ENCODE assay signal across 8 cellular contexts in genomic region chr13:109145631-109146030, GRCh38.
DNase-seq lines count a peak whose midpoint lies in the region; ATAC-seq and TF ChIP-seq lines count a peak whose summit lies in the region.

No MANE protein-coding gene starts in this region.

- H3K4me3 ChIP-seq in AG10803 (ENCODE audit: low read length): no peak overlapping the region

- in situ Hi-C loops in GM13977 (cut with MboI; ENCODE audit: low pct_unique_long_range_greater_than_20kb, low sequenced_read_pairs, unreplicated experiment): no loop called here

- peak; percentile 91 for ATAC-seq in HG02642 (IDR thresholded peaks at IDR 0.05; ENCODE audit: poor library complexity, unreplicated experiment)

- peak; percentile 76 for DNase-seq in AG10803 (ENCODE audit: low read depth)
- peak; percentile 59 for DNase-seq in GM13977 (ENCODE audit: low spot score)
- DNase-seq in MV-4-11 (lab: John Stamatoyannopoulos, UW): peak; percentile 57
- peak; percentile 69 for DNase-seq in SW480 (ENCODE audit: low spot score)
- DNase-seq in globus pallidus (ENCODE audit: low spot score): peak; percentile 62
- DNase-seq in renal cortical epithelial cell (ENCODE audit: low read depth): peak; percentile 66
- no peak for DNase-seq in NCI-H128 (lab: John Stamatoyannopoulos, UW; ENCODE audit: unreplicated experiment)

- TF ChIP-seq CTCF in AG10803 (conservative IDR thresholded peaks at IDR 0.05; ENCODE audit: low read length): peak; percentile 97
- TF ChIP-seq CTCF in GM13977 (IDR thresholded peaks at IDR 0.05; ENCODE audit: extremely low read depth, insufficient read depth, missing control alignments): peak; percentile 67
